Comparison of ENCODE assay signal across 9 cellular contexts in genomic region chr9:70902705-70903131, GRCh38.
DNase-seq lines count a peak whose midpoint lies in the region; ATAC-seq and TF ChIP-seq lines count a peak whose summit lies in the region.
"Had no signal": no experiment of that assay in that cellular context is flagged by ENCODE, and none has a peak within 500 bp of the region (broad histone marks: within the 10 kb centered on the region; RNA-seq: fewer than 3 reads in every experiment).

No MANE protein-coding gene starts in this region.

- peaks cover 25% of the 10 kb centered on the region for H3K4me1 ChIP-seq in mammary epithelial cell (ENCODE audit: insufficient read depth, low read length)

- BruUV-seq in mammary epithelial cell (replicated peaks; lab: Mats Ljungman, UMichigan), result no TSS peak

- H3K4me3 ChIP-seq in mammary epithelial cell (replicated peaks in 1 of 3; ENCODE audit: insufficient read depth in 1 of 3, low read depth in 2 of 3, low read length in 3 of 3), result peak overlapping the region in 1 of 3 experiments; percentile 8

- peak; percentile 81 for ATAC-seq in HG03432 (IDR thresholded peaks at IDR 0.05; ENCODE audit: unreplicated experiment)
- no peak for ATAC-seq in GM21576 (IDR thresholded peaks at IDR 0.05; ENCODE audit: unreplicated experiment)
- ATAC-seq: activated CD8-positive, alpha-beta T cell treated with anti-CD3 and anti-CD28 coated beads, Interleukin-2, amount 10 ng/mL, durations not matched to agents 7 days and 5 days had no signal

- H3K9me3 ChIP-seq in mammary epithelial cell (replicated peaks; ENCODE audit: insufficient read depth, low read length), result no peaks in the 10 kb centered on the region

- TF ChIP-seq CTCF in mammary epithelial cell (conservative IDR thresholded peaks at IDR 0.05 in 1 of 2, IDR thresholded peaks at IDR 0.05 in 1 of 2; ENCODE audit: extremely low read depth in 1 of 2, insufficient read depth in 1 of 2, low read depth in 1 of 2, low read length in 2 of 2), result no peak
- TF ChIP-seq CTCF in nephron (IDR thresholded peaks at IDR 0.05; ENCODE audit: unreplicated experiment in 3 of 3), result no peak

- no peaks in the 10 kb centered on the region for H3K27me3 Mint-ChIP-seq in nephron (ENCODE audit: low read depth)
- peaks cover 7% of the 10 kb centered on the region for H3K27me3 Mint-ChIP-seq in activated naive CD8-positive, alpha-beta T cell treated with anti-CD3 and anti-CD28 coated beads for 36 hours

- no peaks in the 10 kb centered on the region for H3K79me2 ChIP-seq in mammary epithelial cell (ENCODE audit: insufficient read depth, low read length)

- dilution Hi-C loops in mammary epithelial cell (cut with HindIII; ENCODE audit: low sequenced_read_pairs), result no loop called here

- H3K4me2 ChIP-seq in mammary epithelial cell (ENCODE audit: insufficient read depth, low read depth, low read length), result peak overlapping the region; percentile 69

- DNase-seq in EL (peak; percentile 97), mammary epithelial cell (peak; percentile 97), NCI-H2081 (lab: John Stamatoyannopoulos, UW) (no peak)
- DNase-seq in activated naive CD8-positive, alpha-beta T cell treated with anti-CD3 and anti-CD28 coated beads for 36 hours, result no peak
- no peak for DNase-seq in activated CD4-positive, CD25-positive, alpha-beta regulatory T cell (lab: John Stamatoyannopoulos, UW)
- DNase-seq: activated CD8-positive, alpha-beta T cell treated with anti-CD3 and anti-CD28 coated beads, Interleukin-2, amount 10 ng/mL, durations not matched to agents 7 days and 5 days had no signal

- H4K20me1 ChIP-seq in mammary epithelial cell (ENCODE audit: insufficient read depth, low read length), result no peaks in the 10 kb centered on the region

- 0% methylated on average over 6 of the region's 6 CpGs for WGBS in mammary epithelial cell (ENCODE audit: low coverage, missing lambda C conversion rate)

- peak overlapping the region; percentile 66 for H3K27ac ChIP-seq in mammary epithelial cell (ENCODE audit: insufficient read depth, low read depth, low read length)

- no peaks in the 10 kb centered on the region for H3K36me3 Mint-ChIP-seq in nephron (ENCODE audit: low read depth)
- H3K36me3 Mint-ChIP-seq in activated naive CD8-positive, alpha-beta T cell treated with anti-CD3 and anti-CD28 coated beads for 36 hours, result no peaks in the 10 kb centered on the region

- intact Hi-C loops in mammary epithelial cell (cut with micrococcal nuclease), result loop anchor here (1.0 to 10.0 kb wide), 2 partner anchors 23 to 488 kb away; partner anchors contain the start of gene KLF9

- H3K4me1 Mint-ChIP-seq in nephron, result peaks cover 20% of the 10 kb centered on the region
- no peaks in the 10 kb centered on the region for H3K4me1 Mint-ChIP-seq in activated naive CD8-positive, alpha-beta T cell treated with anti-CD3 and anti-CD28 coated beads for 36 hours

- H3K27me3 ChIP-seq in mammary epithelial cell (ENCODE audit: insufficient read depth, low read length), result no peaks in the 10 kb centered on the region

- no peaks in the 10 kb centered on the region for H3K36me3 ChIP-seq in mammary epithelial cell (ENCODE audit: insufficient read depth, low read length)

- CTCF ChIA-PET in mammary epithelial cell (lab: Charles Lee; ENCODE audit: low non-redundant PET), result no interaction called here

- H3K9me3 Mint-ChIP-seq in nephron, result no peaks in the 10 kb centered on the region
- no peaks in the 10 kb centered on the region for H3K9me3 Mint-ChIP-seq in activated naive CD8-positive, alpha-beta T cell treated with anti-CD3 and anti-CD28 coated beads for 36 hours

- in situ Hi-C loops in mammary epithelial cell (cut with MboI; ENCODE audit: low sequenced_read_pairs in 2 of 2), result no loop called here

- no peak overlapping the region for H3K4me3 Mint-ChIP-seq in nephron
- H3K4me3 Mint-ChIP-seq in activated naive CD8-positive, alpha-beta T cell treated with anti-CD3 and anti-CD28 coated beads for 36 hours, result no peak overlapping the region
- H3K4me3 Mint-ChIP-seq: activated CD8-positive, alpha-beta T cell treated with anti-CD3 and anti-CD28 coated beads, Interleukin-2, amount 10 ng/mL, durations not matched to agents 7 days and 5 days had no signal

- peak overlapping the region; percentile 78 to 86 (median 82) for H3K27ac Mint-ChIP-seq in nephron
- no peak overlapping the region for H3K27ac Mint-ChIP-seq in activated naive CD8-positive, alpha-beta T cell treated with anti-CD3 and anti-CD28 coated beads for 36 hours
- H3K27ac Mint-ChIP-seq: activated CD8-positive, alpha-beta T cell treated with anti-CD3 and anti-CD28 coated beads, Interleukin-2, amount 10 ng/mL, durations not matched to agents 7 days and 5 days had no signal

- H3K9ac ChIP-seq in mammary epithelial cell (ENCODE audit: insufficient read depth, low read length), result peak overlapping the region; percentile 30

- H2AFZ ChIP-seq in mammary epithelial cell (ENCODE audit: low read depth, low read length), result peak overlapping the region; percentile 77

Comparison
In these comparisons a context has a peak if more than half of its experiments do, and no peak if none do; other contexts are left out.
1. DNase-seq: peak in EL (single experiment) and mammary epithelial cell (single experiment); none in NCI-H2081 (0 of 2), activated naive CD8-positive, alpha-beta T cell treated with anti-CD3 and anti-CD28 coated beads for 36 hours (single experiment) and activated CD4-positive, CD25-positive, alpha-beta regulatory T cell (0 of 4).